ENCODE assay signal across 2 cellular contexts in the genomic region with DNA sequence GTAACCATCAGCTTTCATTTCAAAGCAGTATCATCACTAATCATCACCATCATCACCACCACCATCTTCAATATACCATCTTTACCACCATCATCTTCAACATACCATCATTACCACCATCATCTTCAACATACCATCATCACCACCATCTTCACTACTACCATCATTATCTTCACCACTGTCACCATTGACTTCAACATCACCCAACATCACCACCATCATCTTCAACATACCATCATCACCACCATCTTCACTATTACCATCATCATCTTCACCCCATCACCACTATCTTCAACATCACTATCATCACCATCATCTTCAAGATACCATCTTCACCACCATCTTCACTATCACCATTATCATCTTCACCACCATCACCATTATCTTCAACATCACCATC.
TF ChIP-seq lines count a peak whose summit lies in the region.

No MANE protein-coding gene starts in this region.

TF ChIP-seq in HepG2, 621 proteins besides CTCF, POLR2A, EP300 and RAD21:
- TF ChIP-seq HNF4A (CRISPR knock-in tag; IDR thresholded peaks at IDR 0.05): no peak
- peak; percentile 84 for TF ChIP-seq CREB1 (IDR thresholded peaks at IDR 0.05)
- TF ChIP-seq CREB1 (CRISPR knock-in tag; IDR thresholded peaks at IDR 0.05): no peak
- TF ChIP-seq FOXP1 (IDR thresholded peaks at IDR 0.05): peak; percentile 62
- no peak for TF ChIP-seq FOXP1 (CRISPR knock-in tag; IDR thresholded peaks at IDR 0.05)
- no peak for TF ChIP-seq AHR (CRISPR knock-in tag; IDR thresholded peaks at IDR 0.05)
- TF ChIP-seq ZNF124 (CRISPR knock-in tag; IDR thresholded peaks at IDR 0.05): no peak
- TF ChIP-seq IKZF1 (IDR thresholded peaks at IDR 0.05): peak; percentile 96; the same call in 1 of the 2 replicates
- no peak for TF ChIP-seq ZNF136 (CRISPR knock-in tag; IDR thresholded peaks at IDR 0.05; ENCODE audit: low read depth)
- no peak for TF ChIP-seq ZMYM2 (CRISPR knock-in tag; IDR thresholded peaks at IDR 0.05)
- TF ChIP-seq ATM (IDR thresholded peaks at IDR 0.05; ENCODE audit: borderline replicate concordance): 0 out of 2 replicates have a peak, but pooled peaks have one; percentile 31
- peak; percentile 25; the same call in 1 of the 2 replicates for TF ChIP-seq LCORL (IDR thresholded peaks at IDR 0.05)
- no peak for TF ChIP-seq LCORL (CRISPR knock-in tag; IDR thresholded peaks at IDR 0.05)
- peak; percentile 52; the same call in 1 of the 2 replicates for TF ChIP-seq FOXK2 (IDR thresholded peaks at IDR 0.05)
- TF ChIP-seq RFXANK (CRISPR knock-in tag; IDR thresholded peaks at IDR 0.05): no peak
- TF ChIP-seq ZNF317 (CRISPR knock-in tag; IDR thresholded peaks at IDR 0.05): no peak
- TF ChIP-seq PHB2 (IDR thresholded peaks at IDR 0.05; ENCODE audit: partially characterized antibody): peak; percentile 53
- TF ChIP-seq, protein P1, sequence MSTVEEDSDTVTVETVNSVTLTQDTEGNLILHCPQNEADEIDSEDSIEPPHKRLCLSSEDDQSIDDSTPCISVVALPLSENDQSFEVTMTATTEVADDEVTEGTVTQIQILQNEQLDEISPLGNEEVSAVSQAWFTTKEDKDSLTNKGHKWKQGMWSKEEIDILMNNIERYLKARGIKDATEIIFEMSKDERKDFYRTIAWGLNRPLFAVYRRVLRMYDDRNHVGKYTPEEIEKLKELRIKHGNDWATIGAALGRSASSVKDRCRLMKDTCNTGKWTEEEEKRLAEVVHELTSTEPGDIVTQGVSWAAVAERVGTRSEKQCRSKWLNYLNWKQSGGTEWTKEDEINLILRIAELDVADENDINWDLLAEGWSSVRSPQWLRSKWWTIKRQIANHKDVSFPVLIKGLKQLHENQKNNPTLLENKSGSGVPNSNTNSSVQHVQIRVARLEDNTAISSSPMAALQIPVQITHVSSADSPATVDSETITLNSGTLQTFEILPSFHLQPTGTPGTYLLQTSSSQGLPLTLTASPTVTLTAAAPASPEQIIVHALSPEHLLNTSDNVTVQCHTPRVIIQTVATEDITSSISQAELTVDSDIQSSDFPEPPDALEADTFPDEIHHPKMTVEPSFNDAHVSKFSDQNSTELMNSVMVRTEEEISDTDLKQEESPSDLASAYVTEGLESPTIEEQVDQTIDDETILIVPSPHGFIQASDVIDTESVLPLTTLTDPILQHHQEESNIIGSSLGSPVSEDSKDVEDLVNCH (CRISPR knock-in tag; IDR thresholded peaks at IDR 0.05): no peak
- no peak for TF ChIP-seq CC2D1A (CRISPR knock-in tag; IDR thresholded peaks at IDR 0.05)
- 0 out of 2 replicates have a peak, but pooled peaks have one; percentile 77 for TF ChIP-seq NBN (conservative IDR thresholded peaks at IDR 0.05)
- TF ChIP-seq ARNT (IDR thresholded peaks at IDR 0.05): peak; percentile 82; the same call in 1 of the 2 replicates
- TF ChIP-seq TOE1 (CRISPR knock-in tag; IDR thresholded peaks at IDR 0.05): no peak
- TF ChIP-seq SOX6 (IDR thresholded peaks at IDR 0.05): peak; percentile 94; the same call in 1 of the 2 replicates
- no peak for TF ChIP-seq SOX6 (CRISPR knock-in tag; IDR thresholded peaks at IDR 0.05)
- TF ChIP-seq PITX1 (CRISPR knock-in tag; IDR thresholded peaks at IDR 0.05): no peak
- TF ChIP-seq THYN1 (CRISPR knock-in tag; IDR thresholded peaks at IDR 0.05; ENCODE audit: borderline replicate concordance, low read depth): no peak
- TF ChIP-seq FOXA1 (IDR thresholded peaks at IDR 0.05): peak; percentile 26; the same call in 1 of the 2 replicates
- no peak for TF ChIP-seq FOXA1 (CRISPR knock-in tag; IDR thresholded peaks at IDR 0.05)
- no peak for TF ChIP-seq SRSF4 (IDR thresholded peaks at IDR 0.05; ENCODE audit: low read depth, low read length, poor library complexity, severe bottlenecking)
- peak; percentile 76; the same call in 1 of the 2 replicates for TF ChIP-seq PLRG1 (conservative IDR thresholded peaks at IDR 0.05)
- TF ChIP-seq, protein P2, sequence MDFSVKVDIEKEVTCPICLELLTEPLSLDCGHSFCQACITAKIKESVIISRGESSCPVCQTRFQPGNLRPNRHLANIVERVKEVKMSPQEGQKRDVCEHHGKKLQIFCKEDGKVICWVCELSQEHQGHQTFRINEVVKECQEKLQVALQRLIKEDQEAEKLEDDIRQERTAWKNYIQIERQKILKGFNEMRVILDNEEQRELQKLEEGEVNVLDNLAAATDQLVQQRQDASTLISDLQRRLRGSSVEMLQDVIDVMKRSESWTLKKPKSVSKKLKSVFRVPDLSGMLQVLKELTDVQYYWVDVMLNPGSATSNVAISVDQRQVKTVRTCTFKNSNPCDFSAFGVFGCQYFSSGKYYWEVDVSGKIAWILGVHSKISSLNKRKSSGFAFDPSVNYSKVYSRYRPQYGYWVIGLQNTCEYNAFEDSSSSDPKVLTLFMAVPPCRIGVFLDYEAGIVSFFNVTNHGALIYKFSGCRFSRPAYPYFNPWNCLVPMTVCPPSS (IDR thresholded peaks at IDR 0.05): peak; percentile 84; the same call in 1 of the 2 replicates
- TF ChIP-seq ZNF550 (CRISPR knock-in tag; IDR thresholded peaks at IDR 0.05; ENCODE audit: borderline replicate concordance): no peak
- TF ChIP-seq SP4 (CRISPR knock-in tag; IDR thresholded peaks at IDR 0.05): no peak
- TF ChIP-seq SP1 (IDR thresholded peaks at IDR 0.05): peak; percentile 37; the same call in 1 of the 2 replicates
- no peak for TF ChIP-seq SP1 (CRISPR knock-in tag; IDR thresholded peaks at IDR 0.05)
- TF ChIP-seq ZNF563 (CRISPR knock-in tag; IDR thresholded peaks at IDR 0.05): no peak
- no peak for TF ChIP-seq ZNF431 (CRISPR knock-in tag; IDR thresholded peaks at IDR 0.05; ENCODE audit: borderline replicate concordance, low read depth)
TF ChIP-seq in HepG2: peak in this region for 14.

TF ChIP-seq in K562, 482 proteins besides CTCF, POLR2A, EP300 and RAD21:
- no peak for TF ChIP-seq ZNF24 (IDR thresholded peaks at IDR 0.05)
- no peak for TF ChIP-seq BCOR (IDR thresholded peaks at IDR 0.05)
- TF ChIP-seq HDAC1 (IDR thresholded peaks at IDR 0.05): peak in 1 of 2 experiments; percentile 33; a peak in 2 of 4 replicates
- TF ChIP-seq, protein P3, sequence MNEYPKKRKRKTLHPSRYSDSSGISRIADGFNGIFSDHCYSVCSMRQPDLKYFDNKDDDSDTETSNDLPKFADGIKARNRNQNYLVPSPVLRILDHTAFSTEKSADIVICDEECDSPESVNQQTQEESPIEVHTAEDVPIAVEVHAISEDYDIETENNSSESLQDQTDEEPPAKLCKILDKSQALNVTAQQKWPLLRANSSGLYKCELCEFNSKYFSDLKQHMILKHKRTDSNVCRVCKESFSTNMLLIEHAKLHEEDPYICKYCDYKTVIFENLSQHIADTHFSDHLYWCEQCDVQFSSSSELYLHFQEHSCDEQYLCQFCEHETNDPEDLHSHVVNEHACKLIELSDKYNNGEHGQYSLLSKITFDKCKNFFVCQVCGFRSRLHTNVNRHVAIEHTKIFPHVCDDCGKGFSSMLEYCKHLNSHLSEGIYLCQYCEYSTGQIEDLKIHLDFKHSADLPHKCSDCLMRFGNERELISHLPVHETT (CRISPR knock-in tag; conservative IDR thresholded peaks at IDR 0.05 in 1 of 2, IDR thresholded peaks at IDR 0.05 in 1 of 2): no peak
- TF ChIP-seq KHSRP (IDR thresholded peaks at IDR 0.05): no peak
- no peak for TF ChIP-seq STAT5A (IDR thresholded peaks at IDR 0.05; ENCODE audit: borderline replicate concordance, low read length)
- TF ChIP-seq TSC22D4 (tag; IDR thresholded peaks at IDR 0.05): peak; percentile 90; the same call in 1 of the 2 replicates
- TF ChIP-seq EHMT2 (IDR thresholded peaks at IDR 0.05): peak; percentile 54; the same call in 1 of the 2 replicates
- TF ChIP-seq, protein P4, sequence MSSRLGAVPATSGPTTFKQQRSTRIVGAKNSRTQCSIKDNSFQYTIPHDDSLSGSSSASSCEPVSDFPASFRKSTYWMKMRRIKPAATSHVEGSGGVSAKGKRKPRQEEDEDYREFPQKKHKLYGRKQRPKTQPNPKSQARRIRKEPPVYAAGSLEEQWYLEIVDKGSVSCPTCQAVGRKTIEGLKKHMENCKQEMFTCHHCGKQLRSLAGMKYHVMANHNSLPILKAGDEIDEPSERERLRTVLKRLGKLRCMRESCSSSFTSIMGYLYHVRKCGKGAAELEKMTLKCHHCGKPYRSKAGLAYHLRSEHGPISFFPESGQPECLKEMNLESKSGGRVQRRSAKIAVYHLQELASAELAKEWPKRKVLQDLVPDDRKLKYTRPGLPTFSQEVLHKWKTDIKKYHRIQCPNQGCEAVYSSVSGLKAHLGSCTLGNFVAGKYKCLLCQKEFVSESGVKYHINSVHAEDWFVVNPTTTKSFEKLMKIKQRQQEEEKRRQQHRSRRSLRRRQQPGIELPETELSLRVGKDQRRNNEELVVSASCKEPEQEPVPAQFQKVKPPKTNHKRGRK (tag; IDR thresholded peaks at IDR 0.05): no peak
